1 cellular context compared by ENCODE assay signal in genomic region chr15:65869127-65869953, GRCh38.
TF ChIP-seq lines count a peak whose summit lies in the region.

Gene RAB11A (plus strand): TSS chr15:65869491. CDS start chr15:65869586, 95 bp downstream.

TF ChIP-seq in K562, 482 proteins besides CTCF, POLR2A, EP300 and RAD21 (continued from another document and continues in another):
- TF ChIP-seq ATF6 (CRISPR knock-in tag; IDR thresholded peaks at IDR 0.05), result peak; percentile 94
- 0 out of 2 replicates have a peak, but pooled peaks have one; percentile 51 for TF ChIP-seq CBX5 (IDR thresholded peaks at IDR 0.05; ENCODE audit: borderline replicate concordance, low read depth)
- TF ChIP-seq RBM39 (optimal IDR thresholded peaks at IDR 0.05; ENCODE audit: low read depth, low read length), result peak; percentile 21
- TF ChIP-seq ZNF263 (CRISPR knock-in tag; IDR thresholded peaks at IDR 0.05; ENCODE audit: borderline replicate concordance), result peak; percentile 42; the same call in 1 of the 2 replicates
- 0 out of 2 replicates have a peak, but pooled peaks have one; percentile 81 for TF ChIP-seq ZBTB49 (CRISPR knock-in tag; IDR thresholded peaks at IDR 0.05; ENCODE audit: borderline replicate concordance)
- peak in 1 of 2 experiments; percentile 78; a peak in 2 of 4 replicates for TF ChIP-seq ZNF639 (CRISPR knock-in tag; conservative IDR thresholded peaks at IDR 0.05 in 1 of 2, IDR thresholded peaks at IDR 0.05 in 1 of 2)
- peak; percentile 99 for TF ChIP-seq TBP (optimal IDR thresholded peaks at IDR 0.05; ENCODE audit: low read depth, low read length)
- no peak for TF ChIP-seq ZNF124 (CRISPR knock-in tag; IDR thresholded peaks at IDR 0.05)
- TF ChIP-seq BCOR (IDR thresholded peaks at IDR 0.05), result peak; percentile 77
- TF ChIP-seq KAT7 (CRISPR knock-in tag; IDR thresholded peaks at IDR 0.05; ENCODE audit: borderline replicate concordance), result peak; percentile 42; the same call in 1 of the 2 replicates
- peak; percentile 41 for TF ChIP-seq NELFE (IDR thresholded peaks at IDR 0.05; ENCODE audit: insufficient read depth, insufficient read length)
- TF ChIP-seq ARID2 (IDR thresholded peaks at IDR 0.05), result 0 out of 2 replicates have a peak, but pooled peaks have one; percentile 6
- TF ChIP-seq MAFF (IDR thresholded peaks at IDR 0.05; ENCODE audit: low read length), result no peak
- peak; percentile 50 for TF ChIP-seq ARID1B (IDR thresholded peaks at IDR 0.05)
- no peak for TF ChIP-seq MEF2A (IDR thresholded peaks at IDR 0.05; ENCODE audit: control insufficient read depth, low read depth, low read length)
- no peak for TF ChIP-seq PPARD (CRISPR knock-in tag; IDR thresholded peaks at IDR 0.05)
- no peak; the same call in 1 of the 2 replicates for TF ChIP-seq CHAMP1 (IDR thresholded peaks at IDR 0.05)
- no peak for TF ChIP-seq CEBPG (CRISPR knock-in tag; IDR thresholded peaks at IDR 0.05)
- TF ChIP-seq CEBPG (tag; conservative IDR thresholded peaks at IDR 0.05 in 1 of 2, IDR thresholded peaks at IDR 0.05 in 1 of 2), result no peak
- peak; percentile 20; the same call in 1 of the 2 replicates for TF ChIP-seq FOXM1 (IDR thresholded peaks at IDR 0.05; ENCODE audit: low read depth)
- peak; percentile 92; the same call in 1 of the 2 replicates for TF ChIP-seq FOXM1 (CRISPR knock-in tag; IDR thresholded peaks at IDR 0.05; ENCODE audit: low read depth)
- peak; percentile 96 for TF ChIP-seq L3MBTL2 (IDR thresholded peaks at IDR 0.05)
- peak; percentile 92 for TF ChIP-seq KDM5B (IDR thresholded peaks at IDR 0.05; ENCODE audit: insufficient replicate concordance, low read depth, low read length)
- TF ChIP-seq MGA (IDR thresholded peaks at IDR 0.05), result peak; percentile 94
- no peak for TF ChIP-seq GATAD2A (IDR thresholded peaks at IDR 0.05)
- 0 out of 2 replicates have a peak, but pooled peaks have one; percentile 67 for TF ChIP-seq NR3C1 (CRISPR knock-in tag; IDR thresholded peaks at IDR 0.05)
- peak; percentile 76; the same call in 1 of the 2 replicates for TF ChIP-seq ELF1 (tag; IDR thresholded peaks at IDR 0.05)
- TF ChIP-seq SMAD1 (IDR thresholded peaks at IDR 0.05; ENCODE audit: low read depth, low read length, partially characterized antibody), result peak; percentile 64
- peak; percentile 92 for TF ChIP-seq BRF1 (IDR thresholded peaks at IDR 0.05; ENCODE audit: borderline replicate concordance, extremely low read depth, insufficient read length)
- TF ChIP-seq BRD4 (IDR thresholded peaks at IDR 0.05), result peak; percentile 98; the same call in 1 of the 2 replicates
- no peak for TF ChIP-seq ZNF12 (CRISPR knock-in tag; IDR thresholded peaks at IDR 0.05)
- TF ChIP-seq FIP1L1 (IDR thresholded peaks at IDR 0.05; ENCODE audit: low read depth, low read length, poor library complexity, severe bottlenecking), result peak; percentile 73
- TF ChIP-seq ZBTB12 (CRISPR knock-in tag; IDR thresholded peaks at IDR 0.05), result peak; percentile 75
- peak; percentile 75; the same call in 1 of the 2 replicates for TF ChIP-seq GATAD2B (IDR thresholded peaks at IDR 0.05; ENCODE audit: borderline replicate concordance)
- TF ChIP-seq RBM14 (IDR thresholded peaks at IDR 0.05; ENCODE audit: borderline replicate concordance, insufficient read depth, low read depth, low read length), result 0 out of 2 replicates have a peak, but pooled peaks have one; percentile 7
- no peak for TF ChIP-seq ZNF589 (CRISPR knock-in tag; IDR thresholded peaks at IDR 0.05; ENCODE audit: low read depth)
- no peak for TF ChIP-seq HDAC8 (tag; IDR thresholded peaks at IDR 0.05)
- TF ChIP-seq ZNF143 (CRISPR knock-in tag; IDR thresholded peaks at IDR 0.05), result peak; percentile 51; the same call in 1 of the 2 replicates
- TF ChIP-seq NUFIP1 (IDR thresholded peaks at IDR 0.05; ENCODE audit: partially characterized antibody), result peak; percentile 14
- TF ChIP-seq MCM7 (IDR thresholded peaks at IDR 0.05), result no peak
